18 cellular contexts compared by ENCODE assay signal in the genomic region with DNA sequence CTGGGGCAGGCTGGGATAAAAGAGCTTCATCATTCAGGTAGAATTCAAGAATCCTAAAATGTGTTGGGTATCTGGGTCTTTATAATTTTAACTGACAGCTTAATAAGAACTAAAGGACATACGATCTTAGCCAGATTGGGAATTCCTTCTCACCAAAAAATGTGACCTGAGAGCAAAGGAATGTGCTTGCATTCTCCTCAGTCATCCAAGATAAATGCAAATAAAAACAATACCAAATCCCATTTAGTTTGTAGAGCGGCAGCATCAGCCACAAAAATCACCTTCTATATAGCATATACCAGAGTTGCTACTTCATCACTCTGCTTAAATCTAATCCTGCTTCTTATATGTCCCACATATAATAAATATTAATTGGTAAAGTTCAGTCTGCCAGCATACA. TPM values are rescaled to one million over a fixed set of nuclear protein-coding genes. Genes with fewer than 3 reads are reported as not detected.
DNase-seq lines count a peak whose midpoint lies in the region; ATAC-seq and TF ChIP-seq lines count a peak whose summit lies in the region.
"Had no signal": no experiment of that assay in that cellular context is flagged by ENCODE, and none has a peak within 500 bp of the region (broad histone marks: within the 10 kb centered on the region; RNA-seq: fewer than 3 reads in every experiment).

No MANE protein-coding gene starts in this region.

- no peaks in the 10 kb centered on the region for H3K4me1 Mint-ChIP-seq in activated CD4-positive, alpha-beta memory T cell treated with anti-CD3 and anti-CD28 coated beads for 36 hours (ENCODE audit: low read depth)
- H3K4me1 Mint-ChIP-seq: activated naive CD8-positive, alpha-beta T cell treated with anti-CD3 and anti-CD28 coated beads for 36 hours had no signal

- H3K4me3 ChIP-seq in AG04450 (ENCODE audit: low read depth, low read length) (no peak overlapping the region), body of pancreas (no peak overlapping the region)
- H3K4me3 ChIP-seq: esophagus squamous epithelium had no signal

- no peak for TF ChIP-seq POLR2A in body of pancreas (IDR thresholded peaks at IDR 0.05)

- no peaks in the 10 kb centered on the region for H3K27me3 Mint-ChIP-seq in activated CD4-positive, alpha-beta memory T cell treated with anti-CD3 and anti-CD28 coated beads for 36 hours
- H3K27me3 Mint-ChIP-seq: activated naive CD8-positive, alpha-beta T cell treated with anti-CD3 and anti-CD28 coated beads for 36 hours; B cell had no signal

- ATAC-seq in GM19455 (IDR thresholded peaks at IDR 0.05; ENCODE audit: unreplicated experiment) = no peak
- ATAC-seq in body of pancreas = no peak

- no peaks in the 10 kb centered on the region for H3K36me3 Mint-ChIP-seq in activated CD4-positive, alpha-beta memory T cell treated with anti-CD3 and anti-CD28 coated beads for 36 hours
- H3K36me3 Mint-ChIP-seq: activated naive CD8-positive, alpha-beta T cell treated with anti-CD3 and anti-CD28 coated beads for 36 hours had no signal

- peak; percentile 41 for DNase-seq in AG04450 (ENCODE audit: low read depth, low spot score)
- peak; percentile 21 for DNase-seq in HT1080 (ENCODE audit: low read depth)
- DNase-seq in astrocyte of the hippocampus (ENCODE audit: low read depth, low spot score) = peak; percentile 83
- DNase-seq in iris pigment epithelial cell (ENCODE audit: low read depth) = peak; percentile 79
- no peak for DNase-seq in HuH-7.5 (ENCODE audit: low spot score)
- no peak for DNase-seq in activated CD4-positive, alpha-beta memory T cell treated with anti-CD3 and anti-CD28 coated beads for 36 hours
- DNase-seq in body of pancreas = no peak
- DNase-seq: activated CD4-positive, CD25-positive, alpha-beta regulatory T cell; activated naive CD8-positive, alpha-beta T cell treated with anti-CD3 and anti-CD28 coated beads for 36 hours; activated T-cell treated with anti-CD3 and anti-CD28 coated beads for 4 hours; cortex of kidney; esophagus squamous epithelium; MV-4-11; NCI-H2171 treated with DMSO at 0.1 percent for 48 hours; stimulated activated CD4-positive, alpha-beta T cell treated with anti-CD3 and anti-CD28 coated beads, Interleukin-15, amount 100 ng/mL, for 24 hours had no signal

- no peaks in the 10 kb centered on the region for H3K9me3 Mint-ChIP-seq in activated CD4-positive, alpha-beta memory T cell treated with anti-CD3 and anti-CD28 coated beads for 36 hours
- H3K9me3 Mint-ChIP-seq: activated naive CD8-positive, alpha-beta T cell treated with anti-CD3 and anti-CD28 coated beads for 36 hours had no signal

- no peaks in the 10 kb centered on the region for H3K9me3 ChIP-seq in AG04450 (ENCODE audit: control insufficient read depth, insufficient read depth, low read length)
- H3K9me3 ChIP-seq in body of pancreas = no peaks in the 10 kb centered on the region
- H3K9me3 ChIP-seq: esophagus squamous epithelium had no signal

- H3K4me3 Mint-ChIP-seq in activated CD4-positive, alpha-beta memory T cell treated with anti-CD3 and anti-CD28 coated beads for 36 hours = no peak overlapping the region
- H3K4me3 Mint-ChIP-seq: activated naive CD8-positive, alpha-beta T cell treated with anti-CD3 and anti-CD28 coated beads for 36 hours; B cell had no signal

- H3K27me3 ChIP-seq in AG04450 (ENCODE audit: control insufficient read depth, insufficient read depth, low read length) (no peaks in the 10 kb centered on the region), body of pancreas (no peaks in the 10 kb centered on the region)
- H3K27me3 ChIP-seq: esophagus squamous epithelium had no signal

- no peaks in the 10 kb centered on the region for H3K36me3 ChIP-seq in body of pancreas (replicated peaks in 1 of 2; ENCODE audit: insufficient read depth in 1 of 2, low read depth in 2 of 2)
- H3K36me3 ChIP-seq: esophagus squamous epithelium had no signal

- intact Hi-C loops in activated CD4-positive, alpha-beta memory T cell treated with anti-CD3 and anti-CD28 coated beads for 36 hours (cut with micrococcal nuclease) = no loop called here
- intact Hi-C loops in body of pancreas (cut with DNase I) = no loop called here

- H3K27ac ChIP-seq in AG04450 (ENCODE audit: low read depth, low read length) = peak overlapping the region; percentile 60
- no peak overlapping the region for H3K27ac ChIP-seq in body of pancreas
- H3K27ac ChIP-seq: esophagus squamous epithelium, HL-60 had no signal

- H3K4me1 ChIP-seq in body of pancreas = no peaks in the 10 kb centered on the region
- H3K4me1 ChIP-seq: esophagus squamous epithelium had no signal

- no peak overlapping the region for H3K27ac Mint-ChIP-seq in activated CD4-positive, alpha-beta memory T cell treated with anti-CD3 and anti-CD28 coated beads for 36 hours
- H3K27ac Mint-ChIP-seq: activated naive CD8-positive, alpha-beta T cell treated with anti-CD3 and anti-CD28 coated beads for 36 hours; B cell had no signal

- CTCF ChIA-PET in AG04450 (lab: Charles Lee) = interaction anchor here (0.8 to 2.8 kb wide), 5 partner anchors 18 to 166 kb away, joined by 3 to 10 read pairs (median 4); a partner anchor contains a TSS
- CTCF ChIA-PET in activated CD4-positive, alpha-beta memory T cell treated with anti-CD3 and anti-CD28 coated beads for 36 hours (lab: Charles Lee) = interaction anchor here (1.1 kb wide), 1 partner anchor 43 kb away, joined by 3 read pairs; a partner anchor contains a TSS

- no peak for TF ChIP-seq CTCF in AG04450 (IDR thresholded peaks at IDR 0.05; ENCODE audit: low read depth, low read length)
- no peak for TF ChIP-seq CTCF in body of pancreas (IDR thresholded peaks at IDR 0.05)

- WGBS in body of pancreas, 2 donors = 71 to 72% methylated on average over 2 of the region's 2 CpGs

- POLR2A ChIA-PET in AG04450 (lab: Yijun Ruan, JAX) = no interaction called here
- POLR2A ChIA-PET in activated CD4-positive, alpha-beta memory T cell treated with anti-CD3 and anti-CD28 coated beads for 36 hours (lab: Charles Lee) = no interaction called here

RNA-seq across cellular contexts. Expression of a gene that starts 16.9 kb away (rescaled TPM):
- polyA plus RNA-seq in AG04450 (2011; rRNA removed) = 2.9 and 3.0 TPM in 2 replicates
- 2.5 and 2.8 TPM in 2 replicates for polyA minus RNA-seq in AG04450 (2011; rRNA and poly(A)+ RNA removed)
- 0.57 and 2.1 TPM in 2 replicates for total RNA-seq in HT1080 (2014; rRNA removed; shearing (Covaris generic))
- polyA plus RNA-seq in HT1080 (2015; cell fraction: cytosol; rRNA removed) = 0.78 and 1.0 TPM in 2 replicates
- 7.8 and 9.4 TPM in 2 replicates for polyA plus RNA-seq in HT1080 (2015; cell fraction: nucleus; rRNA removed)
- total RNA-seq in activated CD4-positive, alpha-beta memory T cell treated with anti-CD3 and anti-CD28 coated beads for 36 hours = 1 to 10 TPM; 6.1 to 6.3 TPM
- 1 to 10 TPM; 3.3 to 5.2 TPM for total RNA-seq in body of pancreas

RNA-seq across cellular contexts. Expression of a gene that starts 42.7 kb away (rescaled TPM):
- polyA plus RNA-seq in AG04450 (2011; rRNA removed) = 45.0 and 48.6 TPM in 2 replicates
- polyA minus RNA-seq in AG04450 (2011; rRNA and poly(A)+ RNA removed) = 41.7 and 48.0 TPM in 2 replicates
- total RNA-seq in HT1080 (2014; rRNA removed; shearing (Covaris generic)) = 23.7 and 24.2 TPM in 2 replicates
- 27.8 and 29.9 TPM in 2 replicates for polyA plus RNA-seq in HT1080 (2015; cell fraction: cytosol; rRNA removed)
- polyA plus RNA-seq in HT1080 (2015; cell fraction: nucleus; rRNA removed) = 38.5 and 39.8 TPM in 2 replicates
- total RNA-seq in activated CD4-positive, alpha-beta memory T cell treated with anti-CD3 and anti-CD28 coated beads for 36 hours = 10 to 100 TPM; 18.2 to 18.3 TPM
- 10 to 100 TPM in 1 of 2 donors, 1 to 10 TPM in 1; 9.9 to 17.8 TPM for total RNA-seq in body of pancreas

RNA-seq across cellular contexts. Expression of a gene that starts 43.1 kb away (rescaled TPM):
- polyA plus RNA-seq in AG04450 (2011; rRNA removed) = 18.1 and 25.1 TPM in 2 replicates
- 20.3 and 26.7 TPM in 2 replicates for polyA minus RNA-seq in AG04450 (2011; rRNA and poly(A)+ RNA removed)
- total RNA-seq in HT1080 (2014; rRNA removed; shearing (Covaris generic)) = 38.4 and 60.0 TPM in 2 replicates
- 29.8 and 30.1 TPM in 2 replicates for polyA plus RNA-seq in HT1080 (2015; cell fraction: cytosol; rRNA removed)
- 32.1 and 41.2 TPM in 2 replicates for polyA plus RNA-seq in HT1080 (2015; cell fraction: nucleus; rRNA removed)
- 10 to 100 TPM; 46.6 to 51.0 TPM for total RNA-seq in activated CD4-positive, alpha-beta memory T cell treated with anti-CD3 and anti-CD28 coated beads for 36 hours
- total RNA-seq in body of pancreas = 10 to 100 TPM in 1 of 2 donors, 1 to 10 TPM in 1; 3.1 to 13.5 TPM

Comparison
In these comparisons a context has a peak if more than half of its experiments do, and no peak if none do; other contexts are left out.
1. DNase-seq: peak in AG04450 (single experiment), HT1080 (single experiment), astrocyte of the hippocampus (single experiment) and iris pigment epithelial cell (single experiment); none in HuH-7.5 (single experiment), activated CD4-positive, alpha-beta memory T cell treated with anti-CD3 and anti-CD28 coated beads for 36 hours (single experiment) and body of pancreas (0 of 4).